ENCODE assay signal across 9 cellular contexts in the genomic region with DNA sequence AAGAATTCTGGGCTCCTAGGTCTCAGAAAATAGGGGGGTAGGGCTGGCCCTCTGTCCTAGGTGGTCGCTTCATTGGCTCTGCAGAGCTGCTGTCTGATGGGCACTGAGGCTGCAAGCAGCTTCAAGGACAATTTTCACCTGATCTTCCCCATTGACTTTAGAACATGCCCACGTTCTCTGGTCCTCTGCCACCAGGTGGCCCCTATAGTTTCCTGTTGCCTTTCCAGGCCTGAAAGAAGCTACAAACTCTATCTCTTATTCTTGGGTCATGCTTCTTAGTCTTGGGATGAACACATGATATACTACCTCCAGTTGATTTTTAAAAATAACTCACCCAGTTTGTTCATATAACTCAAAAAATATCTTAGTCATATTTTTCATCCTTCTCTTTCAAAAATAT. TPM values are rescaled to one million over a fixed set of nuclear protein-coding genes. Genes with fewer than 3 reads are reported as not detected.
DNase-seq lines count a peak whose midpoint lies in the region; ATAC-seq, FAIRE-seq and TF ChIP-seq lines count a peak whose summit lies in the region.
"Had no signal": no experiment of that assay in that cellular context is flagged by ENCODE, and none has a peak within 500 bp of the region (broad histone marks: within the 10 kb centered on the region; RNA-seq: fewer than 3 reads in every experiment).

No MANE protein-coding gene starts in this region.

- peak overlapping the region in 1 of 8 donors; percentile 6 for H3K27ac Mint-ChIP-seq in CD8-positive, alpha-beta memory T cell
- no peak overlapping the region for H3K27ac Mint-ChIP-seq in activated T-helper 2 cell treated with anti-CD3 and anti-CD28 coated beads, Interferon-gamma antibody, Interleukin-2, Interleukin-4, amounts not matched to agents 10 μg/mL and 5 μg/mL and 100 μg/mL, durations not matched to agents 14 hours and 24 hours and 36 hours

- CTCF ChIA-PET in CD8-positive, alpha-beta memory T cell (lab: Charles Lee): interaction anchor here (0.5 to 1.1 kb wide), 4 partner anchors 15 to 493 kb away, joined by 3 read pairs; no protein-coding TSS in a partner anchor
- CTCF ChIA-PET in Panc1 (lab: Charles Lee) (interaction anchor here (0.6 to 1.1 kb wide), 8 partner anchors 10 to 586 kb away, joined by 3 to 8 read pairs (median 4); partner anchors contain the start of gene ZFYVE16), K562 (lab: Yijun Ruan, JAX; ENCODE audit: low intra/inter-chr PET ratio) (interaction anchor here (0.7 kb wide), 1 partner anchor 195 kb away, joined by 3 read pairs; no protein-coding TSS in a partner anchor)

- no peaks in the 10 kb centered on the region for H3K79me2 ChIP-seq in K562 (ENCODE audit: control insufficient read depth, insufficient read depth, low read length)

- FAIRE-seq in H54 (lab: Jason Lieb, UNC): no peak
- peak; percentile 82 for FAIRE-seq in K562 (lab: Jason Lieb, UNC)

- no peaks in the 10 kb centered on the region for H3K36me3 Mint-ChIP-seq in CD8-positive, alpha-beta memory T cell
- no peaks in the 10 kb centered on the region for H3K36me3 Mint-ChIP-seq in activated T-helper 2 cell treated with anti-CD3 and anti-CD28 coated beads, Interferon-gamma antibody, Interleukin-2, Interleukin-4, amounts not matched to agents 10 μg/mL and 5 μg/mL and 100 μg/mL, durations not matched to agents 14 hours and 24 hours and 36 hours (ENCODE audit: low read depth)

- BruUV-seq in Panc1 (replicated peaks; lab: Mats Ljungman, UMichigan): no TSS peak
- BruUV-seq in K562 (replicated peaks; lab: Mats Ljungman, UMichigan): no TSS peak

- in situ Hi-C loops in Panc1 (cut with HindIII; ENCODE audit: low pct_unique_long_range_greater_than_20kb, low sequenced_read_pairs) (no loop called here), K562 (cut with MboI) (no loop called here)

- no peak overlapping the region for H3K4me3 Mint-ChIP-seq in CD8-positive, alpha-beta memory T cell
- no peak overlapping the region for H3K4me3 Mint-ChIP-seq in activated T-helper 2 cell treated with anti-CD3 and anti-CD28 coated beads, Interferon-gamma antibody, Interleukin-2, Interleukin-4, amounts not matched to agents 10 μg/mL and 5 μg/mL and 100 μg/mL, durations not matched to agents 14 hours and 24 hours and 36 hours (ENCODE audit: low read depth)
- H3K4me3 Mint-ChIP-seq: IgD-negative memory B cell had no signal

- peaks cover 4 to 9% of the 10 kb centered on the region in 2 donors for H3K27me3 Mint-ChIP-seq in CD8-positive, alpha-beta memory T cell
- peaks cover 6% of the 10 kb centered on the region for H3K27me3 Mint-ChIP-seq in activated T-helper 2 cell treated with anti-CD3 and anti-CD28 coated beads, Interferon-gamma antibody, Interleukin-2, Interleukin-4, amounts not matched to agents 10 μg/mL and 5 μg/mL and 100 μg/mL, durations not matched to agents 14 hours and 24 hours and 36 hours (ENCODE audit: low read depth)

- TF ChIP-seq RAD21 in K562 (CRISPR knock-in tag; conservative IDR thresholded peaks at IDR 0.05 in 1 of 2, IDR thresholded peaks at IDR 0.05 in 1 of 2): peak; percentile 58 to 72

- H3K9me1 ChIP-seq in K562 (ENCODE audit: control insufficient read depth, insufficient read depth, low read length): no peaks in the 10 kb centered on the region

- H3K27ac ChIP-seq in CD8-positive, alpha-beta memory T cell (ENCODE audit: low read depth, low read length): no peak overlapping the region
- H3K27ac ChIP-seq in Panc1 (ENCODE audit: low read length): no peak overlapping the region
- H3K27ac ChIP-seq in K562 (ENCODE audit: extremely low read depth, low read depth, low read length): no peak overlapping the region

- no peak overlapping the region for H3K4me2 ChIP-seq in K562 (ENCODE audit: insufficient read depth, low read length)

- H4K20me1 ChIP-seq in K562 (replicated peaks; ENCODE audit: control insufficient read depth, insufficient read depth, low read length): no peaks in the 10 kb centered on the region

- TF ChIP-seq CTCF in Panc1 (IDR thresholded peaks at IDR 0.05) (peak; percentile 71), K562 (IDR thresholded peaks at IDR 0.05 in 2 of 3, conservative IDR thresholded peaks at IDR 0.05 in 1 of 3; ENCODE audit: insufficient read depth in 2 of 3, low read depth in 1 of 3, low read length in 3 of 3) (peak; percentile 59 to 68 (median 64)), omental fat pad (IDR thresholded peaks at IDR 0.05) (no peak)

- H3K4me1 ChIP-seq in CD8-positive, alpha-beta memory T cell (ENCODE audit: insufficient read depth, low read length): no peaks in the 10 kb centered on the region
- H3K4me1 ChIP-seq in Panc1 (ENCODE audit: control insufficient read depth, insufficient read depth, low read length) (no peaks in the 10 kb centered on the region), K562 (replicated peaks in 1 of 2; ENCODE audit: control insufficient read depth in 2 of 2, insufficient read depth in 2 of 2, low read length in 2 of 2) (peaks cover under 1 to 3% of the 10 kb centered on the region in 2 experiments; a peak in 2 of 5 replicates)

- H3K36me3 ChIP-seq in CD8-positive, alpha-beta memory T cell (ENCODE audit: insufficient read depth, low read length): no peaks in the 10 kb centered on the region
- H3K36me3 ChIP-seq in Panc1 (ENCODE audit: control insufficient read depth, insufficient read depth, low read length): no peaks in the 10 kb centered on the region
- no peaks in the 10 kb centered on the region for H3K36me3 ChIP-seq in K562 (ENCODE audit: control insufficient read depth, insufficient read depth, low read length)

- no peak overlapping the region for H3K9ac ChIP-seq in K562 (ENCODE audit: insufficient read depth in 1 of 2, low read depth in 2 of 2, low read length in 2 of 2)

- POLR2A ChIA-PET in CD8-positive, alpha-beta memory T cell (lab: Charles Lee): no interaction called here
- POLR2A ChIA-PET in Panc1 (lab: Charles Lee) (no interaction called here), K562 (lab: Yijun Ruan, JAX) (interaction anchor here (1.0 kb wide), 1 partner anchor 21 kb away, joined by 4 read pairs; no protein-coding TSS in a partner anchor)

- ATAC-seq in Panc1 (peak; percentile 85; the same call in 1 of the 2 replicates), K562 (peak; percentile 89), omental fat pad (ENCODE audit: low FRiP score) (no peak), GM21529 (IDR thresholded peaks at IDR 0.05; ENCODE audit: unreplicated experiment) (no peak)

- intact Hi-C loops in Panc1 (cut with micrococcal nuclease; ENCODE audit: unreplicated experiment): no loop called here
- intact Hi-C loops in K562 (cut with micrococcal nuclease): loop anchor here (5.0 kb wide), 1 partner anchor 326 kb away; no protein-coding TSS in a partner anchor
- intact Hi-C loops in activated T-helper 2 cell treated with anti-CD3 and anti-CD28 coated beads, Interferon-gamma antibody, Interleukin-2, Interleukin-4, amounts not matched to agents 10 μg/mL and 5 μg/mL and 100 μg/mL, durations not matched to agents 14 hours and 24 hours and 36 hours (cut with micrococcal nuclease): loop anchor here (5.0 kb wide), 1 partner anchor 326 kb away; no protein-coding TSS in a partner anchor

- no peak for TF ChIP-seq EP300 in K562 (IDR thresholded peaks at IDR 0.05; ENCODE audit: low read length)

- peaks cover 0 to 3% (median 0%) of the 10 kb centered on the region in 3 donors for H3K4me1 Mint-ChIP-seq in CD8-positive, alpha-beta memory T cell
- H3K4me1 Mint-ChIP-seq in activated T-helper 2 cell treated with anti-CD3 and anti-CD28 coated beads, Interferon-gamma antibody, Interleukin-2, Interleukin-4, amounts not matched to agents 10 μg/mL and 5 μg/mL and 100 μg/mL, durations not matched to agents 14 hours and 24 hours and 36 hours (ENCODE audit: low read depth): peaks cover 4% of the 10 kb centered on the region

- H3K27me3 ChIP-seq in CD8-positive, alpha-beta memory T cell (ENCODE audit: insufficient read depth, low read length, poor library complexity, severe bottlenecking): no peaks in the 10 kb centered on the region
- H3K27me3 ChIP-seq in Panc1 (ENCODE audit: control insufficient read depth, insufficient read depth, low read length): no peaks in the 10 kb centered on the region
- no peaks in the 10 kb centered on the region; a peak in 1 of 5 replicates for H3K27me3 ChIP-seq in K562 (ENCODE audit: control insufficient read depth in 2 of 2, insufficient read depth in 2 of 2, low read length in 2 of 2)

- peak in 4 of 5 donors; percentile 2 to 52 (median 16) for DNase-seq in CD8-positive, alpha-beta memory T cell
- peak; percentile 15 for DNase-seq in H54 (ENCODE audit: insufficient read length, low spot score)
- DNase-seq in Panc1 (ENCODE audit: low read depth, low spot score): peak; percentile 13
- DNase-seq in K562 (ENCODE audit: extremely low read depth in 1 of 4, low spot score in 3 of 4): peak in 3 of 4 experiments; percentile 14 to 57 (median 32)
- peak; percentile 18 for DNase-seq in midbrain (lab: John Stamatoyannopoulos, UW)
- DNase-seq in omental fat pad (ENCODE audit: low spot score): no peak
- no peak for DNase-seq in activated T-helper 2 cell treated with anti-CD3 and anti-CD28 coated beads, Interferon-gamma antibody, Interleukin-2, Interleukin-4, amounts not matched to agents 10 μg/mL and 5 μg/mL and 100 μg/mL, durations not matched to agents 14 hours and 24 hours and 36 hours (ENCODE audit: low spot score)

- no peak overlapping the region for H3K4me3 ChIP-seq in CD8-positive, alpha-beta memory T cell (ENCODE audit: low read length)
- H3K4me3 ChIP-seq in Panc1 (ENCODE audit: low read depth in 2 of 2, low read length in 2 of 2): no peak overlapping the region
- H3K4me3 ChIP-seq in K562: no peak overlapping the region

- TF ChIP-seq POLR2A in H54 (IDR thresholded peaks at IDR 0.05; ENCODE audit: low read depth, low read length) (no peak), K562 (conservative IDR thresholded peaks at IDR 0.05) (no peak)

- H2AFZ ChIP-seq in K562 (ENCODE audit: low read depth, low read length): peak overlapping the region; percentile 19; the same call in 1 of the 2 replicates

- 0% methylated on average over 2 of the region's 2 CpGs for WGBS in K562 (ENCODE audit: insufficient coverage, low coverage, missing lambda C conversion rate)

- no peaks in the 10 kb centered on the region for H3K9me3 Mint-ChIP-seq in CD8-positive, alpha-beta memory T cell
- no peaks in the 10 kb centered on the region for H3K9me3 Mint-ChIP-seq in activated T-helper 2 cell treated with anti-CD3 and anti-CD28 coated beads, Interferon-gamma antibody, Interleukin-2, Interleukin-4, amounts not matched to agents 10 μg/mL and 5 μg/mL and 100 μg/mL, durations not matched to agents 14 hours and 24 hours and 36 hours
- H3K9me3 Mint-ChIP-seq: IgD-negative memory B cell had no signal

- H3K9me3 ChIP-seq in CD8-positive, alpha-beta memory T cell (ENCODE audit: low read length): no peaks in the 10 kb centered on the region
- H3K9me3 ChIP-seq in Panc1 (ENCODE audit: control insufficient read depth, insufficient read depth, low read depth, low read length) (no peaks in the 10 kb centered on the region), K562 (replicated peaks; ENCODE audit: control insufficient read depth, insufficient read depth, low read depth, low read length) (no peaks in the 10 kb centered on the region)

RNA-seq across cellular contexts. Expression of gene SPZ1, which starts 26.3 kb away (rescaled TPM):
- not detected for total RNA-seq in CD8-positive, alpha-beta memory T cell
- not detected for polyA plus RNA-seq in CD8-positive, alpha-beta memory T cell
- not detected for total RNA-seq in Panc1 (2021; ENCODE audit: unreplicated experiment)
- polyA plus RNA-seq in Panc1 (2012; ENCODE audit: insufficient read length): not detected
- not detected in 2 replicates for total RNA-seq in K562 (2011; cell fraction: chromatin; rRNA removed; ENCODE audit: low replicate concordance)
- total RNA-seq in K562 (2011; cell fraction: nucleolus; rRNA removed): not detected in 2 replicates
- not detected in 2 replicates for total RNA-seq in K562 (2011; cell fraction: nucleoplasm; rRNA removed)
- total RNA-seq in K562 (2014; rRNA removed): not detected in 2 replicates
- total RNA-seq in K562 (2014; rRNA removed; fragmentation: Illumina TruSeq; extraction: Trizol): not detected in 2 replicates
- total RNA-seq in K562 (2015; rRNA removed; fragmentation: Illumina TruSeq; extraction: Trizol): not detected in 2 replicates
- total RNA-seq in K562 (2021): not detected in 2 replicates
- polyA plus RNA-seq in K562 (2011; rRNA removed): not detected in 2 replicates
- polyA plus RNA-seq in K562 (2011; cell fraction: cytosol; rRNA removed): not detected in 2 replicates
- polyA plus RNA-seq in K562 (2011; cell fraction: nucleus; rRNA removed): not detected in 2 replicates
- not detected in 2 replicates for polyA plus RNA-seq in K562 (2012)
- polyA plus RNA-seq in K562 (2014; fragmentation: Illumina TruSeq; extraction: Trizol): 0.08 TPM in 1 of 2 replicates, not detected in the other
- not detected for polyA plus RNA-seq in K562 (2014; fragmentation: Nextera tagmentation; extraction: Ambion mirVana)
- polyA plus RNA-seq in K562 (2014; rRNA removed): not detected in 2 replicates
- polyA minus RNA-seq in K562 (2011; rRNA and poly(A)+ RNA removed): not detected in 2 replicates
- not detected in 2 replicates for polyA minus RNA-seq in K562 (2011; cell fraction: cytosol; rRNA and poly(A)+ RNA removed)
- polyA minus RNA-seq in K562 (2011; cell fraction: nucleus; rRNA and poly(A)+ RNA removed): not detected in 2 replicates
- not detected for total RNA-seq in omental fat pad
- not detected in 2 replicates for total RNA-seq in activated T-helper 2 cell treated with anti-CD3 and anti-CD28 coated beads, Interferon-gamma antibody, Interleukin-2, Interleukin-4, amounts not matched to agents 10 μg/mL and 5 μg/mL and 100 μg/mL, durations not matched to agents 14 hours and 24 hours and 36 hours
- polyA plus RNA-seq: IgD-negative memory B cell had no signal

Comparison
In these comparisons a context has a peak if more than half of its experiments do, and no peak if none do; other contexts are left out.
1. DNase-seq: peak in CD8-positive, alpha-beta memory T cell (4 of 5), H54 (single experiment), Panc1 (single experiment), K562 (3 of 4) and midbrain (single experiment); none in omental fat pad (single experiment) and activated T-helper 2 cell treated with anti-CD3 and anti-CD28 coated beads, Interferon-gamma antibody, Interleukin-2, Interleukin-4, amounts not matched to agents 10 μg/mL and 5 μg/mL and 100 μg/mL, durations not matched to agents 14 hours and 24 hours and 36 hours (single experiment).
2. ATAC-seq: peak in Panc1 (single experiment) and K562 (single experiment); none in omental fat pad (single experiment) and GM21529 (single experiment).
3. CTCF ChIP-seq: peak in Panc1 (single experiment) and K562 (3 of 3); none in omental fat pad (0 of 3).